Comparison of ENCODE assay signal across 21 cellular contexts in genomic region chr22:27473533-27473932, GRCh38.
DNase-seq lines count a peak whose midpoint lies in the region; ATAC-seq and TF ChIP-seq lines count a peak whose summit lies in the region.
"Had no signal": no experiment of that assay in that cellular context is flagged by ENCODE, and none has a peak within 500 bp of the region (broad histone marks: within the 10 kb centered on the region; RNA-seq: fewer than 3 reads in every experiment).

No MANE protein-coding gene starts in this region.

- H3K27me3 ChIP-seq in Karpas-422 (ENCODE audit: low read length) (no peaks in the 10 kb centered on the region), suprapubic skin (no peaks in the 10 kb centered on the region)

- H3K4me3 ChIP-seq in Karpas-422 (ENCODE audit: low read length) (no peak overlapping the region), suprapubic skin (no peak overlapping the region)
- H3K4me3 ChIP-seq: cardiac muscle cell, SK-N-MC had no signal

- in situ Hi-C loops in SK-MEL-5 (cut with HindIII; ENCODE audit: low pct_unique_long_range_greater_than_20kb, low sequenced_read_pairs) = no loop called here

- TF ChIP-seq POLR2A in suprapubic skin (IDR thresholded peaks at IDR 0.05) = no peak

- H3K4me1 ChIP-seq in Karpas-422 (ENCODE audit: low read length) = no peaks in the 10 kb centered on the region
- peaks cover 33% of the 10 kb centered on the region for H3K4me1 ChIP-seq in suprapubic skin

- no peak overlapping the region for H2AFZ ChIP-seq in Karpas-422 (ENCODE audit: low read length)

- no peak for TF ChIP-seq EP300 in suprapubic skin (IDR thresholded peaks at IDR 0.05)

- DNase-seq in Karpas-422 (peak; percentile 68), SK-MEL-5 (ENCODE audit: low read depth, low spot score) (peak; percentile 31), glomerular visceral epithelial cell (ENCODE audit: extremely low spot score) (peak; percentile 75), renal cortical epithelial cell (ENCODE audit: low read depth) (peak; percentile 72), omental fat pad (ENCODE audit: low spot score) (no peak), NCI-H146 treated with DMSO at 0.1 percent for 48 hours (lab: John Stamatoyannopoulos, UW; ENCODE audit: unreplicated experiment) (no peak), suprapubic skin (ENCODE audit: low spot score in 2 of 2) (no peak)
- DNase-seq: activated CD4-positive, alpha-beta T cell treated with anti-CD3 and anti-CD28 coated beads for 48 hours; activated CD8-positive, alpha-beta memory T cell treated with anti-CD3 and anti-CD28 coated beads, Interleukin-2, amount 10 ng/mL, durations not matched to agents 7 days and 5 days; activated naive CD4-positive, alpha-beta T cell treated with anti-CD3 and anti-CD28 coated beads, Interleukin-2, amount 10 ng/mL, durations not matched to agents 7 days and 5 days; amniotic stem cell; CD4-positive, CD25-positive, alpha-beta regulatory T cell; cortex of kidney; NCI-H2081; NCI-H446 treated with DMSO at 0.1 percent for 48 hours; NK-92 treated with Interleukin-12 subunit alpha and Interleukin-12 subunit beta, amount 100 ng/mL, for 24 hours had no signal

- ATAC-seq in omental fat pad (ENCODE audit: low FRiP score) = no peak
- no peak for ATAC-seq in HG02642 (IDR thresholded peaks at IDR 0.05; ENCODE audit: poor library complexity, unreplicated experiment)
- ATAC-seq: activated CD8-positive, alpha-beta memory T cell treated with anti-CD3 and anti-CD28 coated beads, Interleukin-2, amount 10 ng/mL, durations not matched to agents 7 days and 5 days; Panc1 had no signal

- no peak overlapping the region for H3K9ac ChIP-seq in Karpas-422 (ENCODE audit: low read length)

- H3K9me3 ChIP-seq in Karpas-422 (ENCODE audit: low read length) (no peaks in the 10 kb centered on the region), suprapubic skin (no peaks in the 10 kb centered on the region)
- H3K9me3 ChIP-seq: neutrophil had no signal

- H3K36me3 ChIP-seq in Karpas-422 (ENCODE audit: insufficient read depth, low read length) (no peaks in the 10 kb centered on the region), suprapubic skin (no peaks in the 10 kb centered on the region)
- H3K36me3 ChIP-seq: cardiac muscle cell, neutrophil had no signal

- H3K9me2 ChIP-seq in Karpas-422 (replicated peaks; ENCODE audit: insufficient read depth, low read length) = peaks cover 5% of the 10 kb centered on the region

- TF ChIP-seq CTCF in omental fat pad (IDR thresholded peaks at IDR 0.05) (no peak), suprapubic skin (IDR thresholded peaks at IDR 0.05) (no peak)

- H3K27ac ChIP-seq in Karpas-422 (ENCODE audit: low read length) (no peak overlapping the region), suprapubic skin (no peak overlapping the region)
- H3K27ac ChIP-seq: cardiac muscle cell, neutrophil, SK-N-MC had no signal

- H3K79me2 ChIP-seq in Karpas-422 (ENCODE audit: low read length) = no peaks in the 10 kb centered on the region

- H4K20me1 ChIP-seq in Karpas-422 (ENCODE audit: insufficient read depth, low read depth, low read length) = no peaks in the 10 kb centered on the region

- WGBS in suprapubic skin = 65% methylated on average over 3 of the region's 3 CpGs

- H3K4me2 ChIP-seq in Karpas-422 (ENCODE audit: low read depth, low read length, poor library complexity, severe bottlenecking) = no peak overlapping the region

Comparison
In these comparisons a context has a peak if more than half of its experiments do, and no peak if none do; other contexts are left out.
1. DNase-seq: peak in Karpas-422 (single experiment), SK-MEL-5 (single experiment), glomerular visceral epithelial cell (single experiment) and renal cortical epithelial cell (single experiment); none in omental fat pad (single experiment), NCI-H146 treated with DMSO at 0.1 percent for 48 hours (single experiment) and suprapubic skin (0 of 2).